In the genomic region with DNA sequence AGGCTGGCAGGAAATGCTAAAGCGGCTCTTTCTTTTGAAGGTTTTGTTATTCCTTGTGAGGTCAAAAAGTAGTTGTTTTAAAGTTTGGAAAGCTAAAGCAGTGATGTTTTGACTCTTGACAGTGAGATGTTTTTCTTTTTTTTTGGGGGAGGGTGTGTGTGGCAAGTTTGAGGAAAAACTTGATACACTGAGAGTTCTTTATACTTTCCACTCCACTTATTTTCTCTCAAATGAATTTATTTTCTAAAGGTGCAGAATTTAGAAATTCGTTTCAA, we compare ENCODE assay signal across 14 cellular contexts. TPM values are rescaled to one million over a fixed set of nuclear protein-coding genes. Genes with fewer than 3 reads are reported as not detected.
DNase-seq lines count a peak whose midpoint lies in the region; ATAC-seq and TF ChIP-seq lines count a peak whose summit lies in the region.
"Had no signal": no experiment of that assay in that cellular context is flagged by ENCODE, and none has a peak within 500 bp of the region (broad histone marks: within the 10 kb centered on the region; RNA-seq: fewer than 3 reads in every experiment).

No MANE protein-coding gene starts in this region.

- WGBS in H9 (ENCODE audit: extremely low coverage, insufficient read length, low lambda C conversion rate), result no CpG with 5 or more reads among the region's 2 CpGs
- WGBS in gastroesophageal sphincter (ENCODE audit: low coverage in 1 of 2), 2 donors, result 5 to 12% methylated on average over 2 of the region's 2 CpGs

- H3K4me2 ChIP-seq in H9 (ENCODE audit: insufficient read depth, insufficient read length, low read length), result no peak overlapping the region

- TF ChIP-seq EP300 in gastroesophageal sphincter (IDR thresholded peaks at IDR 0.05), result no peak

- H3K23me2 ChIP-seq in H9 (ENCODE audit: insufficient read length, low read depth, low read length, poor library complexity, severe bottlenecking), result no peaks in the 10 kb centered on the region

- H2AFZ ChIP-seq in H9 (ENCODE audit: low read length), result no peak overlapping the region

- peaks cover 4% of the 10 kb centered on the region; the same call in 1 of the 2 replicates for H3K4me1 ChIP-seq in H9 (ENCODE audit: insufficient read depth, low read length)
- peaks cover 0 to 42% (median 0%) of the 10 kb centered on the region in 3 donors for H3K4me1 ChIP-seq in gastroesophageal sphincter
- H3K4me1 ChIP-seq in skeletal muscle tissue (ENCODE audit: control insufficient read depth in 3 of 3, insufficient read depth in 3 of 3, low read length in 3 of 3), result peaks cover 3 to 6% (median 3%) of the 10 kb centered on the region in 3 donors

- H3K23ac ChIP-seq in H9 (ENCODE audit: insufficient read length, low read depth, low read length), result no peak overlapping the region

- H3K27me3 Mint-ChIP-seq in H9 (ENCODE audit: low read depth) (no peaks in the 10 kb centered on the region), WTC11 (ENCODE audit: low read depth) (no peaks in the 10 kb centered on the region)

- H2BK5ac ChIP-seq in H9 (ENCODE audit: insufficient read length, low read length), result no peak overlapping the region

- H2BK20ac ChIP-seq in H9 (ENCODE audit: low read depth, low read length, poor library complexity, severe bottlenecking), result no peak overlapping the region

- no peak overlapping the region for H3K4ac ChIP-seq in H9 (ENCODE audit: low read depth, low read length)

- H3K27ac Mint-ChIP-seq in H9, result peak overlapping the region; percentile 40 to 97 (median 88); a peak in 5 of 7 replicates
- H3K27ac Mint-ChIP-seq in WTC11, result peak overlapping the region; percentile 73
- H3K27ac Mint-ChIP-seq: CD8-positive, alpha-beta memory T cell had no signal

- no peak overlapping the region for H2BK120ac ChIP-seq in H9 (ENCODE audit: low read depth, low read length, poor library complexity, severe bottlenecking)

- peak overlapping the region; percentile 1 to 41; a peak in 3 of 5 replicates for H3K4me3 Mint-ChIP-seq in H9
- H3K4me3 Mint-ChIP-seq in WTC11, result peak overlapping the region; percentile 34
- H3K4me3 Mint-ChIP-seq: CD8-positive, alpha-beta memory T cell had no signal

- no peak overlapping the region for H3K18ac ChIP-seq in H9 (ENCODE audit: insufficient read length, low read depth, low read length)

- H3K79me1 ChIP-seq in H9 (ENCODE audit: insufficient read depth, low read depth, low read length, poor library complexity, severe bottlenecking), result no peaks in the 10 kb centered on the region

- CTCF ChIA-PET in WTC11 (lab: Charles Lee), result no interaction called here

- no peak overlapping the region for H4K91ac ChIP-seq in H9 (ENCODE audit: insufficient read length, low read depth, low read length)

- no peak overlapping the region for H3K27ac ChIP-seq in H9 (ENCODE audit: insufficient read length, low read depth, low read length)
- peak overlapping the region; percentile 51 to 64 (median 60) for H3K27ac ChIP-seq in gastroesophageal sphincter
- H3K27ac ChIP-seq in skeletal muscle tissue (ENCODE audit: low read depth, low read length), result peak overlapping the region; percentile 10

- H3K79me2 ChIP-seq in H9 (ENCODE audit: insufficient read depth, low read length), result peaks cover 13% of the 10 kb centered on the region; the same call in 1 of the 2 replicates

- no peaks in the 10 kb centered on the region for H3K9me3 ChIP-seq in H9 (ENCODE audit: control insufficient read depth, low read depth, low read length)
- H3K9me3 ChIP-seq in gastroesophageal sphincter, result no peaks in the 10 kb centered on the region
- no peaks in the 10 kb centered on the region for H3K9me3 ChIP-seq in skeletal muscle tissue (ENCODE audit: control insufficient read depth in 3 of 3, low read length in 3 of 3)

- no peak overlapping the region for H2BK12ac ChIP-seq in H9 (ENCODE audit: insufficient read length, low read depth, low read length)

- no peak overlapping the region for H4K8ac ChIP-seq in H9 (replicated peaks; ENCODE audit: insufficient read length, low read depth, low read length)

- TF ChIP-seq CTCF in H9 (conservative IDR thresholded peaks at IDR 0.05) (no peak), WTC11 (IDR thresholded peaks at IDR 0.05) (no peak), gastroesophageal sphincter (IDR thresholded peaks at IDR 0.05) (no peak)

- H4K5ac ChIP-seq in H9 (ENCODE audit: insufficient read length, low read depth, low read length), result no peak overlapping the region

- H4K20me1 ChIP-seq in H9 (ENCODE audit: control insufficient read depth, insufficient read depth, insufficient read length), result no peaks in the 10 kb centered on the region

- H3K4me3 ChIP-seq in gastroesophageal sphincter (peak overlapping the region in 1 of 2 donors; percentile 13), skeletal muscle tissue (ENCODE audit: low read length in 3 of 3) (peak overlapping the region in 1 of 3 donors; percentile 23)

- H3K36me3 ChIP-seq in gastroesophageal sphincter (no peaks in the 10 kb centered on the region), skeletal muscle tissue (ENCODE audit: control insufficient read depth in 3 of 3, insufficient read depth in 3 of 3, low read length in 3 of 3) (no peaks in the 10 kb centered on the region)

- H3K27me3 ChIP-seq in H9 (ENCODE audit: insufficient read depth, low read length) (no peaks in the 10 kb centered on the region), gastroesophageal sphincter (no peaks in the 10 kb centered on the region), skeletal muscle tissue (ENCODE audit: control insufficient read depth in 3 of 3, insufficient read depth in 3 of 3, low read length in 3 of 3) (no peaks in the 10 kb centered on the region)

- H3K9me3 Mint-ChIP-seq in H9 (no peaks in the 10 kb centered on the region), WTC11 (no peaks in the 10 kb centered on the region)
- H3K9me3 Mint-ChIP-seq: CD8-positive, alpha-beta memory T cell had no signal

- POLR2A ChIA-PET in WTC11 (lab: Charles Lee), result interaction anchor here (1.0 kb wide), 1 partner anchor 31 kb away, joined by 3 read pairs; no protein-coding TSS in a partner anchor

- TF ChIP-seq POLR2A in gastroesophageal sphincter (IDR thresholded peaks at IDR 0.05), result no peak

- ATAC-seq in WTC11 (no peak), gastroesophageal sphincter (no peak)

- no peak overlapping the region for H2BK15ac ChIP-seq in H9 (ENCODE audit: low read depth, low read length)

- H3K36me3 Mint-ChIP-seq in H9 (ENCODE audit: insufficient read depth in 1 of 3, low read depth in 3 of 3), result peaks cover 4 to 22% (median 17%) of the 10 kb centered on the region in 3 experiments; a peak in 6 of 7 replicates
- H3K36me3 Mint-ChIP-seq in WTC11, result peaks cover 11% of the 10 kb centered on the region
- H3K36me3 Mint-ChIP-seq: CD8-positive, alpha-beta memory T cell had no signal

- no peak overlapping the region for H3K9ac ChIP-seq in H9 (ENCODE audit: extremely low read depth, insufficient read length, low read length)
- H3K9ac ChIP-seq in skeletal muscle tissue (ENCODE audit: low read depth in 1 of 3, low read length in 3 of 3), result no peak overlapping the region

- DNase-seq in H9, result no peak
- no peak for DNase-seq in WTC11 (ENCODE audit: low spot score)
- no peak for DNase-seq in SIG-M5 (lab: John Stamatoyannopoulos, UW)
- no peak for DNase-seq in GOT3 (lab: John Stamatoyannopoulos, UW)
- DNase-seq in NCI-H128 (lab: John Stamatoyannopoulos, UW; ENCODE audit: unreplicated experiment), result no peak
- DNase-seq in NCI-H510A (lab: John Stamatoyannopoulos, UW), result no peak
- DNase-seq: CD8-positive, alpha-beta memory T cell; effector memory CD4-positive, alpha-beta T cell; head of caudate nucleus; stimulated activated CD4-positive, alpha-beta T cell treated with anti-CD3 and anti-CD28 coated beads, Interleukin-4, amount 100 ng/mL, for 24 hours; stimulated activated naive CD4-positive, alpha-beta T cell; SW 1271 had no signal

- H3K4me1 Mint-ChIP-seq in H9 (peaks cover 48 to 54% of the 10 kb centered on the region in 2 experiments), WTC11 (peaks cover 38% of the 10 kb centered on the region)
- H3K4me1 Mint-ChIP-seq: CD8-positive, alpha-beta memory T cell had no signal

- H2AK5ac ChIP-seq in H9 (ENCODE audit: insufficient read length, low read length), result no peak overlapping the region

- no peak overlapping the region for H3K56ac ChIP-seq in H9 (ENCODE audit: insufficient read length, low read depth, low read length)

- H3T11ph ChIP-seq in H9 (ENCODE audit: low read length), result no peak overlapping the region

- H3K14ac ChIP-seq in H9 (ENCODE audit: insufficient read depth, low read length), result no peak overlapping the region

TF ChIP-seq in WTC11, 78 proteins besides CTCF, POLR2A, EP300 and RAD21 (continues in another document):
- no peak for TF ChIP-seq SMAD4 (CRISPR knock-in tag; IDR thresholded peaks at IDR 0.05)
- TF ChIP-seq GABPB1 (CRISPR knock-in tag; IDR thresholded peaks at IDR 0.05), result no peak
- TF ChIP-seq, protein P1, sequence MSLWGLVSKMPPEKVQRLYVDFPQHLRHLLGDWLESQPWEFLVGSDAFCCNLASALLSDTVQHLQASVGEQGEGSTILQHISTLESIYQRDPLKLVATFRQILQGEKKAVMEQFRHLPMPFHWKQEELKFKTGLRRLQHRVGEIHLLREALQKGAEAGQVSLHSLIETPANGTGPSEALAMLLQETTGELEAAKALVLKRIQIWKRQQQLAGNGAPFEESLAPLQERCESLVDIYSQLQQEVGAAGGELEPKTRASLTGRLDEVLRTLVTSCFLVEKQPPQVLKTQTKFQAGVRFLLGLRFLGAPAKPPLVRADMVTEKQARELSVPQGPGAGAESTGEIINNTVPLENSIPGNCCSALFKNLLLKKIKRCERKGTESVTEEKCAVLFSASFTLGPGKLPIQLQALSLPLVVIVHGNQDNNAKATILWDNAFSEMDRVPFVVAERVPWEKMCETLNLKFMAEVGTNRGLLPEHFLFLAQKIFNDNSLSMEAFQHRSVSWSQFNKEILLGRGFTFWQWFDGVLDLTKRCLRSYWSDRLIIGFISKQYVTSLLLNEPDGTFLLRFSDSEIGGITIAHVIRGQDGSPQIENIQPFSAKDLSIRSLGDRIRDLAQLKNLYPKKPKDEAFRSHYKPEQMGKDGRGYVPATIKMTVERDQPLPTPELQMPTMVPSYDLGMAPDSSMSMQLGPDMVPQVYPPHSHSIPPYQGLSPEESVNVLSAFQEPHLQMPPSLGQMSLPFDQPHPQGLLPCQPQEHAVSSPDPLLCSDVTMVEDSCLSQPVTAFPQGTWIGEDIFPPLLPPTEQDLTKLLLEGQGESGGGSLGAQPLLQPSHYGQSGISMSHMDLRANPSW (CRISPR knock-in tag; conservative IDR thresholded peaks at IDR 0.05; ENCODE audit: low read depth), result no peak
- TF ChIP-seq, protein P2, sequence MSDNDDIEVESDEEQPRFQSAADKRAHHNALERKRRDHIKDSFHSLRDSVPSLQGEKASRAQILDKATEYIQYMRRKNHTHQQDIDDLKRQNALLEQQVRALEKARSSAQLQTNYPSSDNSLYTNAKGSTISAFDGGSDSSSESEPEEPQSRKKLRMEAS (CRISPR knock-in tag; IDR thresholded peaks at IDR 0.05), result no peak

RNA-seq across cellular contexts. Expression of a gene that starts 22.7 kb away (rescaled TPM):
- total RNA-seq in H9 (2021) (315 TPM in 2 replicates), WTC11 (2021) (82.2 to 96.7 TPM (median 83.8 TPM) in 3 replicates), gastroesophageal sphincter (100 to 1,000 TPM in 3 of 4 donors, 10 to 100 TPM in 1; 83.5 to 134 (median 114) TPM), skeletal muscle tissue (71.0 TPM)
